In genomic region chr4:1626151-1626550, GRCh38 we compare ENCODE assay signal across 15 cellular contexts. TPM values are rescaled to one million over a fixed set of nuclear protein-coding genes. Genes with fewer than 3 reads are reported as not detected.
DNase-seq lines count a peak whose midpoint lies in the region; ATAC-seq lines count a peak whose summit lies in the region.
"Had no signal": no experiment of that assay in that cellular context is flagged by ENCODE, and none has a peak within 500 bp of the region (broad histone marks: within the 10 kb centered on the region; RNA-seq: fewer than 3 reads in every experiment).

No MANE protein-coding gene starts in this region.

- peaks cover 3 to 5% of the 10 kb centered on the region in 2 donors for H3K9me3 ChIP-seq in neuronal stem cell (replicated peaks in 1 of 2; ENCODE audit: control insufficient read depth in 2 of 2, insufficient read depth in 1 of 2, low read depth in 1 of 2, low read length in 2 of 2)

- no peak for ATAC-seq in HG03135 (IDR thresholded peaks at IDR 0.05; ENCODE audit: unreplicated experiment)

- H3K14ac ChIP-seq in neuronal stem cell (ENCODE audit: low read length), result no peak overlapping the region

- in situ Hi-C loops in G401 (cut with HindIII; ENCODE audit: low sequenced_read_pairs), result loop anchor here (25.0 kb wide), 1 partner anchor 214 kb away; the partner anchor contains the start of gene NKX1-1

- peak overlapping the region; percentile 17 for H4K8ac ChIP-seq in neuronal stem cell (ENCODE audit: low read depth, low read length)

- DNase-seq in Ammon's horn (ENCODE audit: low spot score) (peak; percentile 61), G401 (ENCODE audit: low spot score) (peak; percentile 6), globus pallidus (ENCODE audit: low spot score) (peak; percentile 21), neuronal stem cell (ENCODE audit: low spot score) (no peak), CD1c-positive myeloid dendritic cell (ENCODE audit: extremely low spot score) (no peak), NCI-H1436 treated with DMSO at 0.1 percent for 48 hours (lab: John Stamatoyannopoulos, UW) (no peak), NCI-H1048 (lab: John Stamatoyannopoulos, UW) (no peak)
- DNase-seq: 8988T, DMS153, DMS79, GF-D8, GOT3, H7 had no signal

- H2AFZ ChIP-seq in neuronal stem cell (ENCODE audit: low read length), result no peak overlapping the region

- no peak overlapping the region for H3K27ac ChIP-seq in neuronal stem cell (replicated peaks; ENCODE audit: low read length)
- H3K27ac ChIP-seq: C4-2B had no signal

- no peak overlapping the region for H2BK120ac ChIP-seq in neuronal stem cell (ENCODE audit: low read depth, low read length)

- H3K18ac ChIP-seq in neuronal stem cell (ENCODE audit: low read length), result peak overlapping the region; percentile 38

- H2BK12ac ChIP-seq in neuronal stem cell (ENCODE audit: low read length), result no peak overlapping the region

- peak overlapping the region; percentile 56 for H2AK5ac ChIP-seq in neuronal stem cell (ENCODE audit: low read depth, low read length)

- H2BK5ac ChIP-seq in neuronal stem cell (ENCODE audit: low read length), result peak overlapping the region; percentile 53

- H3K4me3 ChIP-seq in neuronal stem cell (ENCODE audit: low read length in 2 of 2), result no peak overlapping the region

- no peak overlapping the region for H4K91ac ChIP-seq in neuronal stem cell (ENCODE audit: low read depth, low read length, poor library complexity)

- no peak overlapping the region for H3K4me2 ChIP-seq in neuronal stem cell (ENCODE audit: insufficient read depth, low read length, poor library complexity, severe bottlenecking)

- H3K23ac ChIP-seq in neuronal stem cell (ENCODE audit: low read depth, low read length, poor library complexity), result peak overlapping the region; percentile 43

- no peak overlapping the region for H3K4ac ChIP-seq in neuronal stem cell (ENCODE audit: low read length)

- H2BK15ac ChIP-seq in neuronal stem cell (ENCODE audit: low read length), result peak overlapping the region; percentile 58

- no CpG with 5 or more reads among the region's 16 CpGs for WGBS in neuronal stem cell (ENCODE audit: extremely low coverage in 2 of 2, insufficient read length in 2 of 2, insufficient replicate concordance in 1 of 2), 2 donors

- H3K4me1 ChIP-seq in neuronal stem cell (ENCODE audit: control insufficient read depth in 2 of 2, insufficient read depth in 1 of 2, low read depth in 1 of 2, low read length in 2 of 2), result peaks cover 0 to 2% of the 10 kb centered on the region in 2 donors

- H3K9ac ChIP-seq in neuronal stem cell (ENCODE audit: low read depth, low read length, poor library complexity), result no peak overlapping the region

- H3K79me1 ChIP-seq in neuronal stem cell (ENCODE audit: low read depth, low read length), result no peaks in the 10 kb centered on the region

- no peaks in the 10 kb centered on the region for H3K27me3 ChIP-seq in neuronal stem cell (ENCODE audit: control insufficient read depth in 3 of 3, insufficient read depth in 3 of 3, low read depth in 1 of 3, low read length in 3 of 3)

- no peaks in the 10 kb centered on the region for H3K36me3 ChIP-seq in neuronal stem cell (replicated peaks in 1 of 2; ENCODE audit: control insufficient read depth in 2 of 2, insufficient read depth in 2 of 2, low read length in 2 of 2)

RNA-seq across cellular contexts. Expression of gene FAM53A, which starts 58.0 kb away (rescaled TPM):
- 4.0 and 24.1 TPM in 2 replicates for total RNA-seq in G401 (2014; rRNA removed; shearing (Covaris generic))
- 2.0 TPM for polyA plus RNA-seq in neuronal stem cell (2013, experiment 1 of 2)
- 1.3 TPM for polyA plus RNA-seq in neuronal stem cell (2013, experiment 2 of 2)

Comparison
In these comparisons a context has a peak if more than half of its experiments do, and no peak if none do; other contexts are left out.
1. DNase-seq: peak in Ammon's horn (single experiment), G401 (single experiment) and globus pallidus (single experiment); none in neuronal stem cell (single experiment), CD1c-positive myeloid dendritic cell (single experiment), NCI-H1436 treated with DMSO at 0.1 percent for 48 hours (single experiment) and NCI-H1048 (single experiment).